Comparison of ENCODE assay signal across 1 cellular context in the genomic region with DNA sequence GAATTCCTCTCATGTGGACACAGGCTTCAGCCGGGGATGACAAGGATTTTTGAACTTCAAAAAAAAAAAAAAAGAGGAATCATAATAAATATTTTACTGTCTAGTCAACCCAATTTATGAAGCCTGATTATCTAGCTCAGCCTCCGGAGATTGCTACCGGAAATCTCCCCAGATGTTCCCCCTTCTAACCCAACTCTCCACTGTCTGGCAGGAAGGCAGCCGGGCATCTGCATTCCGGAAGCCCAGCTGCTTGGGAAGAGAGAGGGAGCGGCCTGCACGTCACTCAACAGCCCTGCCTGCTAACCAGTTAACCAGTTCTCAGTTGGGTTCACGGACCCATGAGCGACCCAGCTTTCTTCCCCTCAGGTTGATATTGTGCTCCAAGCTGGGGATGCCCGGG.
TF ChIP-seq lines count a peak whose summit lies in the region.

No MANE protein-coding gene starts in this region.

TF ChIP-seq in PFSK-1, 5 proteins besides CTCF, POLR2A, EP300 and RAD21 (continued from another document):
- TF ChIP-seq, protein P1, sequence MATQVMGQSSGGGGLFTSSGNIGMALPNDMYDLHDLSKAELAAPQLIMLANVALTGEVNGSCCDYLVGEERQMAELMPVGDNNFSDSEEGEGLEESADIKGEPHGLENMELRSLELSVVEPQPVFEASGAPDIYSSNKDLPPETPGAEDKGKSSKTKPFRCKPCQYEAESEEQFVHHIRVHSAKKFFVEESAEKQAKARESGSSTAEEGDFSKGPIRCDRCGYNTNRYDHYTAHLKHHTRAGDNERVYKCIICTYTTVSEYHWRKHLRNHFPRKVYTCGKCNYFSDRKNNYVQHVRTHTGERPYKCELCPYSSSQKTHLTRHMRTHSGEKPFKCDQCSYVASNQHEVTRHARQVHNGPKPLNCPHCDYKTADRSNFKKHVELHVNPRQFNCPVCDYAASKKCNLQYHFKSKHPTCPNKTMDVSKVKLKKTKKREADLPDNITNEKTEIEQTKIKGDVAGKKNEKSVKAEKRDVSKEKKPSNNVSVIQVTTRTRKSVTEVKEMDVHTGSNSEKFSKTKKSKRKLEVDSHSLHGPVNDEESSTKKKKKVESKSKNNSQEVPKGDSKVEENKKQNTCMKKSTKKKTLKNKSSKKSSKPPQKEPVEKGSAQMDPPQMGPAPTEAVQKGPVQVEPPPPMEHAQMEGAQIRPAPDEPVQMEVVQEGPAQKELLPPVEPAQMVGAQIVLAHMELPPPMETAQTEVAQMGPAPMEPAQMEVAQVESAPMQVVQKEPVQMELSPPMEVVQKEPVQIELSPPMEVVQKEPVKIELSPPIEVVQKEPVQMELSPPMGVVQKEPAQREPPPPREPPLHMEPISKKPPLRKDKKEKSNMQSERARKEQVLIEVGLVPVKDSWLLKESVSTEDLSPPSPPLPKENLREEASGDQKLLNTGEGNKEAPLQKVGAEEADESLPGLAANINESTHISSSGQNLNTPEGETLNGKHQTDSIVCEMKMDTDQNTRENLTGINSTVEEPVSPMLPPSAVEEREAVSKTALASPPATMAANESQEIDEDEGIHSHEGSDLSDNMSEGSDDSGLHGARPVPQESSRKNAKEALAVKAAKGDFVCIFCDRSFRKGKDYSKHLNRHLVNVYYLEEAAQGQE (IDR thresholded peaks at IDR 0.05; ENCODE audit: insufficient read depth in 1 of 2, low read depth in 2 of 2, low read length in 2 of 2) = peak in 1 of 2 experiments; percentile 65; a peak in 1 of 4 replicates
- peak; percentile 34; the same call in 1 of the 2 replicates for TF ChIP-seq POLR2AphosphoS5 (IDR thresholded peaks at IDR 0.05; ENCODE audit: low read depth, low read length)
